9 cellular contexts compared by ENCODE assay signal in the genomic region with DNA sequence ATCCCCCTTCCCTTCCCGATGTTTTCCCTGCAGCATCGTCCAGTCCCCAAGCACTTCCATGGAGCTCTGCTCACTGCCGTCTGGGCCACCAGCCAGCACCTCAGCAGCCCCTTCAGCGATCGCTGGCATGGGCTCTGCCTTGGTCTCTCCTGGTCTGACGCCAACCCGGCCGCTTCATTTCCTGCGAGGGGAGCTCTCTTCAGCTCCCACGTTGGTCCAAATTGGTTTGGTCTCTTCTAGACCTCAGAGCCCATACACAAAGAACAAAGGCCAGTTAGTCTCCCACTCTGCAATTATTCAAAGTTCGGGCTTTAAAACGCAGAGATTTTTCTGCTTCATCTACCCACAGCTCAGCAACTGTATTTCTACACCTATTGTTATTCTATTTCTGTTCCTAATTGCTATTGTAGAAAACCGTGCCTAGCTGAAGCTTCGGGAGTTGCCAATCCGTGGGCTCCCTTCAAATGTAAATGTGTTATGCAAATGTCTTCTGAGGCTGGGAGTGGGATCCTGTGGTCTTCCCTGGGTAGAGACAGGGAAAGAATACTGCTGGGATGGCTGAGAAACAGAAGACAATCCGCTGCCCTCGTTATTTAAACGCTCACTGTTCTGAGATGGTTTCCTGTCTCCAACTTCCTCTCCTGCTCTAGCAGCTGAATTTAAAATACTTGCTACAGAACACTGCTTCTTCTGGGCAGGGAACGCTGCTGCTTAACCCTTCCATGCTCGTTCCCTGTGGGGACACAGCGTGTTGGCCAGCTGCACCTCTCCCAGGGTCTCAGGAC.
DNase-seq lines count a peak whose midpoint lies in the region; ATAC-seq and TF ChIP-seq lines count a peak whose summit lies in the region.
"Had no signal": no experiment of that assay in that cellular context is flagged by ENCODE, and none has a peak within 500 bp of the region (broad histone marks: within the 10 kb centered on the region; RNA-seq: fewer than 3 reads in every experiment).

No MANE protein-coding gene starts in this region.

- H4K5ac ChIP-seq in mesendoderm (ENCODE audit: low read length), result no peak overlapping the region

- TF ChIP-seq POLR2A in tibial nerve (IDR thresholded peaks at IDR 0.05), result no peak

- no peak overlapping the region for H2AK5ac ChIP-seq in mesendoderm (ENCODE audit: low read length)

- no peak overlapping the region for H3K27ac Mint-ChIP-seq in activated T-cell treated with anti-CD3 and anti-CD28 coated beads, Interleukin-2, amount 50 U/mL, for 72 hours

- no peak overlapping the region for H2BK120ac ChIP-seq in mesendoderm (ENCODE audit: low read depth, low read length)

- H3K23ac ChIP-seq in mesendoderm (ENCODE audit: low read length), result no peak overlapping the region

- no peak overlapping the region for H2BK15ac ChIP-seq in mesendoderm (replicated peaks; ENCODE audit: low read depth)

- H3K27me3 Mint-ChIP-seq in activated T-cell treated with anti-CD3 and anti-CD28 coated beads, Interleukin-2, amount 50 U/mL, for 72 hours (ENCODE audit: low read depth), result peaks cover 10% of the 10 kb centered on the region

- no peaks in the 10 kb centered on the region for H3K79me2 ChIP-seq in mesendoderm (ENCODE audit: control insufficient read depth, insufficient read depth, low read length)

- no peak for TF ChIP-seq CTCF in tibial nerve (IDR thresholded peaks at IDR 0.05)

- H3K9ac ChIP-seq in mesendoderm (ENCODE audit: low read length), result peak overlapping the region; percentile 43

- no peak for DNase-seq in activated T-cell treated with anti-CD3 and anti-CD28 coated beads, Interleukin-2, amount 50 U/mL, for 72 hours
- no peak for DNase-seq in activated T-cell treated with anti-CD3 and anti-CD28 coated beads, Interleukin-2, amount 50 U/mL, for 1 hour
- DNase-seq in dermis blood vessel endothelial cell (peak; percentile 52), mesendoderm (peak; percentile 69), tibial nerve (ENCODE audit: low spot score in 2 of 2) (no peak), SJCRH30 (no peak), NCI-H446 treated with DMSO at 0.1 percent for 48 hours (lab: John Stamatoyannopoulos, UW) (no peak), foreskin melanocyte (no peak)
- DNase-seq: effector CD8-positive, alpha-beta T cell had no signal

- H3K18ac ChIP-seq in mesendoderm (ENCODE audit: low read length), result no peak overlapping the region

- peak overlapping the region; percentile 81 for H3K56ac ChIP-seq in mesendoderm (ENCODE audit: low read length)

- no peak for ATAC-seq in activated T-cell treated with anti-CD3 and anti-CD28 coated beads, Interleukin-2, amount 50 U/mL, for 72 hours (replicated peaks in 1 of 2)

- no peaks in the 10 kb centered on the region for H3K79me1 ChIP-seq in mesendoderm (ENCODE audit: low read length)

- peaks cover 2% of the 10 kb centered on the region for H3K27me3 ChIP-seq in mesendoderm (ENCODE audit: insufficient read depth, low read length, poor library complexity)
- H3K27me3 ChIP-seq in tibial nerve, result no peaks in the 10 kb centered on the region
- H3K27me3 ChIP-seq in SJCRH30, result no peaks in the 10 kb centered on the region

- TF ChIP-seq EP300 in tibial nerve (IDR thresholded peaks at IDR 0.05), result no peak

- no peak overlapping the region for H2BK5ac ChIP-seq in mesendoderm (ENCODE audit: low read length)

- H3K4me3 ChIP-seq in mesendoderm (ENCODE audit: low read length) (no peak overlapping the region), tibial nerve (peak overlapping the region in 2 of 4 donors; percentile 28 to 39), SJCRH30 (no peak overlapping the region)

- H3K9me3 ChIP-seq in tibial nerve (no peaks in the 10 kb centered on the region), SJCRH30 (replicated peaks) (no peaks in the 10 kb centered on the region)

- no peaks in the 10 kb centered on the region for H3K36me3 ChIP-seq in mesendoderm (ENCODE audit: control insufficient read depth, insufficient read depth, low read length)
- H3K36me3 ChIP-seq in tibial nerve, result no peaks in the 10 kb centered on the region
- no peaks in the 10 kb centered on the region for H3K36me3 ChIP-seq in SJCRH30

- no peak overlapping the region for H4K8ac ChIP-seq in mesendoderm (ENCODE audit: low read depth, low read length)

- peak overlapping the region; percentile 45 to 48 for H3K4me3 Mint-ChIP-seq in activated T-cell treated with anti-CD3 and anti-CD28 coated beads, Interleukin-2, amount 50 U/mL, for 72 hours

- H3K36me3 Mint-ChIP-seq in activated T-cell treated with anti-CD3 and anti-CD28 coated beads, Interleukin-2, amount 50 U/mL, for 72 hours (ENCODE audit: insufficient read depth in 2 of 2), result no peaks in the 10 kb centered on the region

- WGBS in mesendoderm (ENCODE audit: extremely low coverage, insufficient coverage, low lambda C conversion rate), result no CpG with 5 or more reads among the region's 21 CpGs
- 4 to 6% methylated on average over 21 of the region's 21 CpGs for WGBS in tibial nerve, 2 donors

- H3K4me1 ChIP-seq in mesendoderm (ENCODE audit: control insufficient read depth, low read depth, low read length) (peaks cover 2% of the 10 kb centered on the region), tibial nerve (peaks cover 0 to 58% (median 15%) of the 10 kb centered on the region in 4 donors), SJCRH30 (no peaks in the 10 kb centered on the region)

- no peak overlapping the region for H3K4ac ChIP-seq in mesendoderm (ENCODE audit: low read depth, low read length)

- peak overlapping the region; percentile 45 for H3K27ac ChIP-seq in mesendoderm (ENCODE audit: low read depth, low read length)
- H3K27ac ChIP-seq in tibial nerve, result peak overlapping the region; percentile 40 to 92 (median 64)
- H3K27ac ChIP-seq in SJCRH30, result no peak overlapping the region

- no peaks in the 10 kb centered on the region for H3K9me3 Mint-ChIP-seq in activated T-cell treated with anti-CD3 and anti-CD28 coated beads, Interleukin-2, amount 50 U/mL, for 72 hours

- H3K4me2 ChIP-seq in mesendoderm (ENCODE audit: low read length), result peak overlapping the region; percentile 49

- peaks cover 9% of the 10 kb centered on the region for H3K4me1 Mint-ChIP-seq in activated T-cell treated with anti-CD3 and anti-CD28 coated beads, Interleukin-2, amount 50 U/mL, for 72 hours (ENCODE audit: low read depth)

Comparison
In these comparisons a context has a peak if more than half of its experiments do, and no peak if none do; other contexts are left out.
1. DNase-seq: peak in dermis blood vessel endothelial cell (single experiment) and mesendoderm (single experiment); none in activated T-cell treated with anti-CD3 and anti-CD28 coated beads, Interleukin-2, amount 50 U/mL, for 72 hours (0 of 2), activated T-cell treated with anti-CD3 and anti-CD28 coated beads, Interleukin-2, amount 50 U/mL, for 1 hour (single experiment), tibial nerve (0 of 2), SJCRH30 (0 of 2), NCI-H446 treated with DMSO at 0.1 percent for 48 hours (single experiment) and foreskin melanocyte (single experiment).